ENCODE assay signal across 25 cellular contexts in the genomic region with DNA sequence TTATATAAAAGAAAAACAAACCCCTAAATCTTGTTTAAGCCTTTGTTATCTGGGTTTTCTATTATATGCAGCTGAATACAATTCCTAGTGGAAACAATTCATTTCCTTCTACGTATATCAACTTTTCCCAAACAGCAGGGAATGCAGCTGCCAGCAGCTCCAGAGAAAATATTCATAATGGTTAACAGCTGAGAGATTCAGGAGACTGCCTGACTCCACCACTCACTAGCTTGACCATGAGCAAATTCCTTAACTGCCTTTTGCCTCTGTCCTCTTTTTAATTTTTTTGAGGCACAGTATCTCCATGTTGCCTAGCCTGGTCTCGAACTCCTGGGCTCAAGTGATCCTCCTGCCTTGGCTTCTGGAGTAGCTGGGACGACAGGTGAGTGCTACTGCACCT.
"Had no signal": no experiment of that assay in that cellular context is flagged by ENCODE, and none has a peak within 500 bp of the region (broad histone marks: within the 10 kb centered on the region; RNA-seq: fewer than 3 reads in every experiment).

No MANE protein-coding gene starts in this region.

- H3K4me1 ChIP-seq: SJCRH30 had no signal

- H3K36me3 ChIP-seq: brain microvascular endothelial cell, cardiac muscle cell, MG63, SJCRH30 had no signal

- DNase-seq: activated CD4-positive, alpha-beta memory T cell treated with anti-CD3 and anti-CD28 coated beads, Interleukin-2, amount 10 ng/mL, durations not matched to agents 7 days and 5 days; activated CD4-positive, alpha-beta T cell treated with anti-CD3 and anti-CD28 coated beads, Interleukin-2, amount 50 U/mL, for 1 hour; activated CD4-positive, CD25-positive, alpha-beta regulatory T cell; activated gamma-delta T cell; activated naive CD4-positive, alpha-beta T cell treated with anti-CD3 and anti-CD28 coated beads for 36 hours; activated T-cell treated with anti-CD3 and anti-CD28 coated beads for 4 hours; activated T-cell treated with anti-CD3 and anti-CD28 coated beads, Interleukin-2, amount 50 U/mL, for 48 hours; amygdala; brain microvascular endothelial cell; MG63; MV-4-11; NCI-H1092 treated with DMSO at 0.1 percent for 48 hours; NCI-H1417 treated with DMSO at 0.1 percent for 48 hours; NCI-H1694; NCI-H2029; NCI-H345; NCI-H510A; NCI-H526 treated with DMSO at 0.1 percent for 48 hours; NCI-H82; SJCRH30; SK-N-SH; T-helper 1 cell had no signal

- H3K9me3 ChIP-seq: MG63, SJCRH30, SK-N-SH had no signal

- H3K27ac ChIP-seq: brain microvascular endothelial cell, cardiac muscle cell, SJCRH30, VCaP had no signal

- ATAC-seq: activated T-helper 17 cell treated with anti-CD3 and anti-CD28 coated beads, Interleukin-2, amount 50 U/mL, for 72 hours had no signal

- H3K4me3 ChIP-seq: cardiac muscle cell, MG63, SJCRH30 had no signal

- H3K27me3 ChIP-seq: brain microvascular endothelial cell, cardiac muscle cell, MG63, SJCRH30 had no signal
